Comparison of ENCODE assay signal across 13 cellular contexts in genomic region chr3:163878396-163878795, GRCh38.
DNase-seq lines count a peak whose midpoint lies in the region; FAIRE-seq and TF ChIP-seq lines count a peak whose summit lies in the region.
"Had no signal": no experiment of that assay in that cellular context is flagged by ENCODE, and none has a peak within 500 bp of the region (broad histone marks: within the 10 kb centered on the region; RNA-seq: fewer than 3 reads in every experiment).

No MANE protein-coding gene starts in this region.

- TF ChIP-seq RAD21 in H1 (IDR thresholded peaks at IDR 0.05 in 1 of 2, conservative IDR thresholded peaks at IDR 0.05 in 1 of 2; ENCODE audit: low read depth in 2 of 2, low read length in 2 of 2) = no peak

- TF ChIP-seq POLR2A in breast epithelium (IDR thresholded peaks at IDR 0.05) (no peak), H1 (IDR thresholded peaks at IDR 0.05; ENCODE audit: control extremely low read depth in 1 of 2, low read depth in 2 of 2, low read length in 2 of 2) (no peak)

- H3K36me3 Mint-ChIP-seq in MCF 10A (ENCODE audit: insufficient read depth, unreplicated experiment) = peaks cover 5% of the 10 kb centered on the region

- no peaks in the 10 kb centered on the region for H3K27me3 ChIP-seq in breast epithelium
- H3K27me3 ChIP-seq in H1 (replicated peaks in 1 of 4; ENCODE audit: control insufficient read depth in 3 of 4, extremely low read depth in 1 of 4, insufficient read depth in 3 of 4, low read length in 3 of 4) = no peaks in the 10 kb centered on the region

- no peak overlapping the region for H3K56ac ChIP-seq in H1 (replicated peaks; ENCODE audit: insufficient read length, low read depth, low read length)

- H3K4ac ChIP-seq in H1 (replicated peaks; ENCODE audit: insufficient read length, low read depth, low read length) = no peak overlapping the region

- H3K14ac ChIP-seq in H1 (ENCODE audit: insufficient read length) = no peak overlapping the region

- H3K9me3 Mint-ChIP-seq in MCF 10A (ENCODE audit: unreplicated experiment) = peaks cover 10% of the 10 kb centered on the region

- H2BK12ac ChIP-seq in H1 (ENCODE audit: low read depth, low read length) = no peak overlapping the region

- H3K18ac ChIP-seq in H1 (ENCODE audit: extremely low read depth, low read length) = no peak overlapping the region

- no peaks in the 10 kb centered on the region for H3K27me3 Mint-ChIP-seq in MCF 10A (ENCODE audit: insufficient read depth, unreplicated experiment)

- H3K36me3 ChIP-seq in breast epithelium = no peaks in the 10 kb centered on the region
- peaks cover 0 to 2% (median 0%) of the 10 kb centered on the region in 4 experiments; a peak in 1 of 8 replicates for H3K36me3 ChIP-seq in H1 (ENCODE audit: control insufficient read depth in 2 of 4, insufficient read depth in 4 of 4, low read length in 3 of 4)

- FAIRE-seq in H1 (lab: Jason Lieb, UNC) = no peak
- FAIRE-seq: G401.6, GM18507 had no signal

- H3K4me3 ChIP-seq in breast epithelium = no peak overlapping the region
- no peak overlapping the region for H3K4me3 ChIP-seq in H1 (ENCODE audit: extremely low read depth in 1 of 4, insufficient read depth in 2 of 4, low read depth in 3 of 4, low read length in 4 of 4)

- BruUV-seq in MCF 10A (replicated peaks; lab: Mats Ljungman, UMichigan) = no TSS peak

- CTCF ChIA-PET in MCF 10A (lab: Yijun Ruan, JAX) (no interaction called here), H1 (lab: Charles Lee; ENCODE audit: partially characterized antibody) (interaction anchor here (1.1 kb wide), 1 partner anchor 74 kb away, joined by 3 read pairs; no protein-coding TSS in a partner anchor)

- no peak overlapping the region for H4K91ac ChIP-seq in H1 (replicated peaks; ENCODE audit: insufficient read length, low read length)

- no peak overlapping the region for H2AFZ ChIP-seq in H1 (ENCODE audit: low read length)

- H4K8ac ChIP-seq in H1 (ENCODE audit: extremely low read depth, insufficient read depth, low read length) = no peak overlapping the region

- H3K27ac ChIP-seq in breast epithelium = no peak overlapping the region
- H3K27ac ChIP-seq in H1 (ENCODE audit: low read depth, low read length) = no peak overlapping the region
- H3K27ac ChIP-seq: C4-2B had no signal

- no peak overlapping the region for H2AK5ac ChIP-seq in H1 (ENCODE audit: low read depth, low read length)

- POLR2A ChIA-PET in MCF 10A (lab: Yijun Ruan, JAX) = no interaction called here
- POLR2A ChIA-PET in H1 (lab: Charles Lee; ENCODE audit: partially characterized antibody) = no interaction called here

- H3K79me2 ChIP-seq in H1 (ENCODE audit: control insufficient read depth in 1 of 2, insufficient read depth in 2 of 2, low read length in 2 of 2) = no peaks in the 10 kb centered on the region

- H3K4me1 Mint-ChIP-seq in MCF 10A (ENCODE audit: insufficient read depth, unreplicated experiment) = no peaks in the 10 kb centered on the region

- no peaks in the 10 kb centered on the region for H3K79me1 ChIP-seq in H1 (ENCODE audit: low read depth, low read length)

- H4K20me1 ChIP-seq in H1 (replicated peaks in 1 of 2; ENCODE audit: control insufficient read depth in 1 of 2, insufficient read depth in 2 of 2, low read length in 2 of 2) = no peaks in the 10 kb centered on the region

- H4K5ac ChIP-seq in H1 (ENCODE audit: insufficient read length, low read depth, low read length) = no peak overlapping the region

- H2BK120ac ChIP-seq in H1 (replicated peaks; ENCODE audit: low read depth, low read length) = no peak overlapping the region

- intact Hi-C loops in MCF 10A (cut with micrococcal nuclease) = no loop called here
- intact Hi-C loops in breast epithelium (cut with DNase I; ENCODE audit: low total_unique reads) = no loop called here

- TF ChIP-seq EP300 in H1 (IDR thresholded peaks at IDR 0.05; ENCODE audit: borderline replicate concordance in 1 of 2, low read depth in 2 of 2, low read length in 2 of 2) = peak in 1 of 2 experiments; percentile 97; a peak in 1 of 3 replicates

- no peak overlapping the region for H2BK15ac ChIP-seq in H1 (ENCODE audit: low read length)

- DNase-seq in MCF 10A (ENCODE audit: unreplicated experiment) (peak; percentile 11), breast epithelium (ENCODE audit: low spot score in 2 of 2) (no peak), NCI-H69 (lab: John Stamatoyannopoulos, UW) (peak; percentile 3), H1 (ENCODE audit: low read depth in 1 of 2, low spot score in 2 of 2) (no peak), NCI-H1092 (lab: John Stamatoyannopoulos, UW) (no peak), D341Med (ENCODE audit: low spot score) (no peak), hippocampal formation (lab: John Stamatoyannopoulos, UW) (no peak)
- DNase-seq: Kasumi-1, NCI-H1105 treated with DMSO at 0.1 percent for 48 hours, NCI-H1694 treated with DMSO at 0.1 percent for 48 hours had no signal

- no peaks in the 10 kb centered on the region for H3K23me2 ChIP-seq in H1 (ENCODE audit: low read depth, low read length)

- H2BK20ac ChIP-seq in H1 (ENCODE audit: low read length) = no peak overlapping the region

- WGBS in H1 (ENCODE audit: extremely low coverage in 1 of 2, insufficient coverage in 1 of 2, insufficient read length in 1 of 2, insufficient replicate concordance in 2 of 2, low coverage in 1 of 2, low lambda C conversion rate in 2 of 2, missing lambda C conversion rate in 1 of 2), 2 experiments = 94% methylated on average over 4 of the region's 4 CpGs; no CpG with 5 or more reads in 1 of the 2 experiments

- TF ChIP-seq CTCF in MCF 10A (IDR thresholded peaks at IDR 0.05; ENCODE audit: unreplicated experiment) = no peak
- TF ChIP-seq CTCF in breast epithelium (IDR thresholded peaks at IDR 0.05) = no peak
- no peak for TF ChIP-seq CTCF in H1 (IDR thresholded peaks at IDR 0.05; ENCODE audit: control extremely low read depth in 1 of 3, insufficient read depth in 1 of 3, low read depth in 1 of 3, low read length in 3 of 3)

- no peak overlapping the region for H3K4me2 ChIP-seq in H1 (ENCODE audit: insufficient read depth in 1 of 2, low read depth in 2 of 2, low read length in 2 of 2)

- no peak overlapping the region for H3K9ac ChIP-seq in H1 (replicated peaks in 1 of 4; ENCODE audit: extremely low read depth in 1 of 4, low read depth in 3 of 4, low read length in 3 of 4)

- no peak overlapping the region for H3K4me3 Mint-ChIP-seq in MCF 10A (ENCODE audit: unreplicated experiment)

- no peak overlapping the region for H3K27ac Mint-ChIP-seq in MCF 10A (ENCODE audit: low read depth, unreplicated experiment)

- no peak overlapping the region for H2BK5ac ChIP-seq in H1 (ENCODE audit: low read depth, low read length)

- H3K9me3 ChIP-seq in breast epithelium (peaks cover 0 to 7% of the 10 kb centered on the region in 2 donors), H1 (ENCODE audit: insufficient read depth in 2 of 2, low read depth in 1 of 2, low read length in 1 of 2) (peaks cover 6 to 11% of the 10 kb centered on the region in 2 experiments; a peak in 2 of 4 replicates)

- H3K23ac ChIP-seq in H1 (ENCODE audit: insufficient read length) = no peak overlapping the region

- H3K4me1 ChIP-seq in breast epithelium (no peaks in the 10 kb centered on the region), H1 (replicated peaks in 1 of 4; ENCODE audit: control insufficient read depth in 3 of 4, insufficient read depth in 4 of 4, low read length in 3 of 4) (no peaks in the 10 kb centered on the region)

TF ChIP-seq in H1, 55 proteins besides CTCF, POLR2A, EP300 and RAD21:
- peak; percentile 59 for TF ChIP-seq TEAD4 (IDR thresholded peaks at IDR 0.05; ENCODE audit: low read depth, low read length)
- TF ChIP-seq KDM5A (IDR thresholded peaks at IDR 0.05; ENCODE audit: low read length) = no peak

Comparison
In these comparisons a context has a peak if more than half of its experiments do, and no peak if none do; other contexts are left out.
1. DNase-seq: peak in MCF 10A (single experiment) and NCI-H69 (single experiment); none in breast epithelium (0 of 2), H1 (0 of 2), NCI-H1092 (single experiment), D341Med (single experiment) and hippocampal formation (0 of 2).